ENCODE assay signal across 15 cellular contexts in genomic region chr10:11642558-11642957, GRCh38.
DNase-seq lines count a peak whose midpoint lies in the region; ATAC-seq and TF ChIP-seq lines count a peak whose summit lies in the region.
"Had no signal": no experiment of that assay in that cellular context is flagged by ENCODE, and none has a peak within 500 bp of the region (broad histone marks: within the 10 kb centered on the region; RNA-seq: fewer than 3 reads in every experiment).

No MANE protein-coding gene starts in this region.

- H4K20me1 ChIP-seq in DOHH2 (ENCODE audit: control insufficient read depth, insufficient read depth, low read depth, low read length), result no peaks in the 10 kb centered on the region

- H3K4me3 ChIP-seq in DOHH2 (ENCODE audit: low read length), result peak overlapping the region; percentile 34

- no peaks in the 10 kb centered on the region for H3K9me3 ChIP-seq in DOHH2 (ENCODE audit: control insufficient read depth, insufficient read depth, low read length)

- ATAC-seq in GM19452 (IDR thresholded peaks at IDR 0.05; ENCODE audit: unreplicated experiment) (no peak), GM18498 (IDR thresholded peaks at IDR 0.05; ENCODE audit: unreplicated experiment) (no peak)

- peak; percentile 80 for DNase-seq in MV-4-11 (lab: John Stamatoyannopoulos, UW)
- peak; percentile 6 for DNase-seq in SKM-1 (lab: John Stamatoyannopoulos, UW; ENCODE audit: unreplicated experiment)
- DNase-seq in pons (ENCODE audit: low spot score), result peak; percentile 60
- no peak for DNase-seq in NCI-H446 (lab: John Stamatoyannopoulos, UW)
- no peak for DNase-seq in cerebellar cortex (ENCODE audit: low spot score)
- DNase-seq: DND-41, GF-D8, H9, NCI-H1092, NCI-H2081 treated with DMSO at 0.1 percent for 48 hours, NCI-H510A treated with DMSO at 0.1 percent for 48 hours, SHP77 treated with DMSO at 0.1 percent for 48 hours had no signal

- no peaks in the 10 kb centered on the region for H3K9me2 ChIP-seq in DOHH2 (replicated peaks; ENCODE audit: control insufficient read depth, low read length)

- H3K79me2 ChIP-seq in DOHH2 (ENCODE audit: control insufficient read depth, low read length), result no peaks in the 10 kb centered on the region

- peaks cover 53% of the 10 kb centered on the region for H3K4me1 ChIP-seq in DOHH2 (ENCODE audit: control insufficient read depth, low read length)

- H3K27ac ChIP-seq in DOHH2 (ENCODE audit: low read depth, low read length), result no peak overlapping the region

- no peaks in the 10 kb centered on the region for H3K27me3 ChIP-seq in DOHH2 (ENCODE audit: control insufficient read depth, low read length)

- peaks cover 5% of the 10 kb centered on the region for H3F3A ChIP-seq in DOHH2 (ENCODE audit: control insufficient read depth, insufficient read depth)

- H3K4me2 ChIP-seq in DOHH2 (ENCODE audit: low read length), result peak overlapping the region; percentile 34

- no peak for TF ChIP-seq CTCF in DOHH2 (IDR thresholded peaks at IDR 0.05; ENCODE audit: low read depth, low read length, poor library complexity, severe bottlenecking)

- no peaks in the 10 kb centered on the region for H3K36me3 ChIP-seq in DOHH2 (ENCODE audit: control insufficient read depth, low read length)

Comparison
In these comparisons a context has a peak if more than half of its experiments do, and no peak if none do; other contexts are left out.
1. DNase-seq: peak in MV-4-11 (single experiment), SKM-1 (single experiment) and pons (single experiment); none in NCI-H446 (0 of 2) and cerebellar cortex (single experiment).